1 cellular context compared by ENCODE assay signal in genomic region chr18:7585272-7585670, GRCh38.
TF ChIP-seq lines count a peak whose summit lies in the region.

No MANE protein-coding gene starts in this region.

TF ChIP-seq in IMR-90, 13 proteins besides CTCF, POLR2A, EP300 and RAD21 (continued from another document):
- TF ChIP-seq MAFK (IDR thresholded peaks at IDR 0.05; ENCODE audit: low read depth, low read length) (no peak), MXI1 (IDR thresholded peaks at IDR 0.05; ENCODE audit: borderline replicate concordance, low read depth, low read length) (no peak), ELK1 (IDR thresholded peaks at IDR 0.05; ENCODE audit: borderline replicate concordance, low read depth, low read length) (no peak), RFX5 (IDR thresholded peaks at IDR 0.05; ENCODE audit: low read depth, low read length) (no peak), NFE2L2 (IDR thresholded peaks at IDR 0.05; ENCODE audit: low read depth, low read length) (no peak), BHLHE40 (IDR thresholded peaks at IDR 0.05; ENCODE audit: low read depth, low read length) (no peak), CEBPB (IDR thresholded peaks at IDR 0.05; ENCODE audit: low read depth, low read length) (no peak), MAZ (IDR thresholded peaks at IDR 0.05; ENCODE audit: borderline replicate concordance, low read depth, low read length) (no peak), SMC3 (IDR thresholded peaks at IDR 0.05; ENCODE audit: low read depth, low read length) (no peak), FOS (IDR thresholded peaks at IDR 0.05; ENCODE audit: low read depth, low read length) (no peak), USF2 (IDR thresholded peaks at IDR 0.05; ENCODE audit: low read depth, low read length) (no peak), CHD1 (IDR thresholded peaks at IDR 0.05; ENCODE audit: low read depth, low read length) (no peak)
